In genomic region chr1:155062702-155063411, GRCh38 we compare ENCODE assay signal across 8 cellular contexts. TPM values are rescaled to one million over a fixed set of nuclear protein-coding genes. Genes with fewer than 3 reads are reported as not detected.
A peak's percentile ranks its signal among the peaks of the same experiment; 100 is the strongest.
DNase-seq lines count a peak whose midpoint lies in the region; TF ChIP-seq lines count a peak whose summit lies in the region.

No MANE protein-coding gene starts in this region.

- intact Hi-C loops in prostate gland (cut with DNase I) = loop anchor here (1.0 to 10.0 kb wide), 2 partner anchors 21 to 508 kb away; partner anchors contain the start of gene UBE2Q1

- no peak for TF ChIP-seq POLR2A in prostate gland (IDR thresholded peaks at IDR 0.05)

- no peaks in the 10 kb centered on the region for H3K79me2 ChIP-seq in ACC112 (ENCODE audit: control insufficient read depth, insufficient read depth, low read length, unreplicated experiment)

- TF ChIP-seq CTCF in GM13977 (IDR thresholded peaks at IDR 0.05; ENCODE audit: extremely low read depth, insufficient read depth, missing control alignments) (peak; percentile 95), foreskin fibroblast (IDR thresholded peaks at IDR 0.05; ENCODE audit: low read depth, low read length) (peak; percentile 64), prostate gland (IDR thresholded peaks at IDR 0.05) (peak; percentile 75 to 88 (median 78))

- H3K27me3 ChIP-seq in ACC112 (ENCODE audit: insufficient read depth, low read length) (no peaks in the 10 kb centered on the region), prostate gland (replicated peaks; ENCODE audit: insufficient read depth) (no peaks in the 10 kb centered on the region)

- H3K4me3 ChIP-seq in ACC112 (ENCODE audit: low read depth, low read length) (peak overlapping the region; percentile 88), foreskin fibroblast (ENCODE audit: low read depth in 1 of 2, low read length in 2 of 2) (peak overlapping the region; percentile 69 to 73), prostate gland (peak overlapping the region; percentile 68 to 69)

- H3K9me3 ChIP-seq in prostate gland = no peaks in the 10 kb centered on the region

- H2AFZ ChIP-seq in ACC112 (ENCODE audit: low read length, unreplicated experiment) = no peak overlapping the region

- H3K4me1 ChIP-seq in ACC112 (ENCODE audit: control insufficient read depth, insufficient read depth, low read length, unreplicated experiment) (peaks cover 5% of the 10 kb centered on the region), prostate gland (replicated peaks) (peaks cover 10% of the 10 kb centered on the region)

- H3K36me3 ChIP-seq in ACC112 (ENCODE audit: insufficient read depth, low read length) (no peaks in the 10 kb centered on the region), prostate gland (peaks cover 0 to 10% of the 10 kb centered on the region in 2 donors)

- peak; percentile 87 for DNase-seq in GM13977 (ENCODE audit: low spot score)
- peak; percentile 70 for DNase-seq in NCI-H748 treated with DMSO at 0.1 percent for 48 hours (lab: John Stamatoyannopoulos, UW)
- DNase-seq in activated T-cell treated with anti-CD3 and anti-CD28 coated beads, Interleukin-2, amount 50 U/mL, for 48 hours = peak; percentile 93
- DNase-seq in foreskin fibroblast = peak in 1 of 2 donors; percentile 81
- peak; percentile 54 for DNase-seq in prostate gland (ENCODE audit: low spot score)
- no peak for DNase-seq in mucosa of gallbladder (ENCODE audit: low spot score)
- no peak for DNase-seq in NCI-H187 treated with DMSO at 0.1 percent for 48 hours (lab: John Stamatoyannopoulos, UW)

- in situ Hi-C loops in GM13977 (cut with MboI; ENCODE audit: low pct_unique_long_range_greater_than_20kb, low sequenced_read_pairs, unreplicated experiment) = loop anchor here (25.0 kb wide), 1 partner anchor 401 kb away; no protein-coding TSS in a partner anchor

- H3K27ac ChIP-seq in ACC112 (ENCODE audit: low read depth, low read length) (no peak overlapping the region), prostate gland (peak overlapping the region; percentile 89 to 91)

- 8% methylated on average over 41 of the region's 46 CpGs for WGBS in prostate gland

RNA-seq across cellular contexts. Expression of gene EFNA4, which starts 0.7 kb away (rescaled TPM):
- total RNA-seq in prostate gland (10 to 100 TPM; 10.3 to 23.4 TPM), mucosa of gallbladder (12.8 TPM)

RNA-seq across cellular contexts. Expression of gene ADAM15, which starts 11.7 kb away (rescaled TPM):
- total RNA-seq in prostate gland = 100 to 1,000 TPM in 1 of 2 donors, 10 to 100 TPM in 1; 72.5 to 138 TPM
- 146 TPM for total RNA-seq in mucosa of gallbladder

RNA-seq across cellular contexts. Expression of gene EFNA3, which starts 15.8 kb away (rescaled TPM):
- total RNA-seq in prostate gland (1 to 10 TPM; 5.9 to 8.4 TPM), mucosa of gallbladder (2.7 TPM)

RNA-seq across cellular contexts. Expression of gene DCST1, which starts 29.2 kb away (rescaled TPM):
- total RNA-seq in prostate gland (under 1 TPM in 1 of 2 donors, not detected in 1; 0.51 TPM), mucosa of gallbladder (not detected)

RNA-seq across cellular contexts. Expression of gene DCST2, which starts 29.3 kb away (rescaled TPM):
- total RNA-seq in prostate gland (1 to 10 TPM; 2.3 to 5.3 TPM), mucosa of gallbladder (1.0 TPM)

Comparison
In these comparisons a context has a peak if more than half of its experiments do, and no peak if none do; other contexts are left out.
1. DNase-seq: peak in GM13977 (single experiment), NCI-H748 treated with DMSO at 0.1 percent for 48 hours (single experiment), activated T-cell treated with anti-CD3 and anti-CD28 coated beads, Interleukin-2, amount 50 U/mL, for 48 hours (2 of 2) and prostate gland (single experiment); none in mucosa of gallbladder (single experiment) and NCI-H187 treated with DMSO at 0.1 percent for 48 hours (single experiment).
2. Peak in every context shown above with its lines, with median percentiles within 50 percentile points of each other: H3K4me3 ChIP-seq and CTCF ChIP-seq.